Comparison of ENCODE assay signal across 1 cellular context in genomic region chr11:65413077-65413664, GRCh38. TPM values are rescaled to one million over a fixed set of nuclear protein-coding genes. Genes with fewer than 3 reads are reported as not detected.
"Had no signal": no experiment of that assay in that cellular context is flagged by ENCODE, and none has a peak within 500 bp of the region (broad histone marks: within the 10 kb centered on the region; RNA-seq: fewer than 3 reads in every experiment).

No MANE protein-coding gene starts in this region.

RNA-seq across cellular contexts. Expression of gene TIGD3, which starts 58.6 kb away (rescaled TPM):
- total RNA-seq: fibroblast of villous mesenchyme had no signal
